In genomic region chr14:100573757-100574641, GRCh38 we compare ENCODE assay signal across 26 cellular contexts. TPM values are rescaled to one million over a fixed set of nuclear protein-coding genes. Genes with fewer than 3 reads are reported as not detected.
DNase-seq lines count a peak whose midpoint lies in the region; ATAC-seq and TF ChIP-seq lines count a peak whose summit lies in the region.
"Had no signal": no experiment of that assay in that cellular context is flagged by ENCODE, and none has a peak within 500 bp of the region (broad histone marks: within the 10 kb centered on the region; RNA-seq: fewer than 3 reads in every experiment).

No MANE protein-coding gene starts in this region.

- ATAC-seq in DND-41 (ENCODE audit: insufficient read depth, low read depth) (no peak), left lobe of liver (no peak), GM21717 (IDR thresholded peaks at IDR 0.05; ENCODE audit: unreplicated experiment) (no peak)
- ATAC-seq: PC-3 had no signal

- H3K36me3 Mint-ChIP-seq in neural progenitor cell: no peaks in the 10 kb centered on the region
- H3K36me3 Mint-ChIP-seq: CD14-positive monocyte; CD8-positive, alpha-beta memory T cell had no signal

- peaks cover 15% of the 10 kb centered on the region for H3K79me2 ChIP-seq in DND-41 (ENCODE audit: insufficient read depth, low read length)
- H3K79me2 ChIP-seq in neural progenitor cell (ENCODE audit: low read depth): no peaks in the 10 kb centered on the region

- peaks cover 6% of the 10 kb centered on the region; the same call in 1 of the 2 replicates for H3K9me3 ChIP-seq in BLaER1
- no peaks in the 10 kb centered on the region for H3K9me3 ChIP-seq in DND-41 (ENCODE audit: insufficient read depth, low read length, severe bottlenecking)
- H3K9me3 ChIP-seq in NT2/D1 (ENCODE audit: insufficient read depth, low read length): no peaks in the 10 kb centered on the region
- H3K9me3 ChIP-seq in neural progenitor cell (ENCODE audit: low read depth): no peaks in the 10 kb centered on the region
- H3K9me3 ChIP-seq: SJSA1 had no signal

- H3K27ac ChIP-seq in BLaER1 (peak overlapping the region; percentile 74), DND-41 (ENCODE audit: low read length) (peak overlapping the region; percentile 94), neural progenitor cell (no peak overlapping the region)
- H3K27ac ChIP-seq: SJSA1 had no signal

- no peaks in the 10 kb centered on the region for H3K9me3 Mint-ChIP-seq in neural progenitor cell
- H3K9me3 Mint-ChIP-seq: CD8-positive, alpha-beta memory T cell; H9; HFFc6 had no signal

- DNase-seq in DND-41: no peak
- DNase-seq in NT2/D1 (ENCODE audit: low read depth, low spot score): no peak
- no peak for DNase-seq in neural progenitor cell (ENCODE audit: low spot score)
- DNase-seq in NCI-H345 (lab: John Stamatoyannopoulos, UW): no peak
- no peak for DNase-seq in left lobe of liver (ENCODE audit: low spot score)
- DNase-seq: CD8-positive, alpha-beta memory T cell; DMS 273 treated with DMSO at 0.1 percent for 48 hours; DMS79; HFFc6; IMR-90; KG1; MM.1S; NCI-H1092; NCI-H1417 treated with DMSO at 0.1 percent for 48 hours; NCI-H1694 treated with DMSO at 0.1 percent for 48 hours; NCI-H2081; NCI-H226; NCI-H524 treated with DMSO at 0.1 percent for 48 hours; NCI-H774; PC-3; T-helper 1 cell had no signal

- TF ChIP-seq CTCF in DND-41 (IDR thresholded peaks at IDR 0.05; ENCODE audit: borderline replicate concordance, extremely low read depth, low read length, poor library complexity, severe bottlenecking): no peak
- TF ChIP-seq CTCF in neural progenitor cell (IDR thresholded peaks at IDR 0.05): no peak

- H3K4me1 ChIP-seq in BLaER1 (peaks cover 74% of the 10 kb centered on the region), DND-41 (ENCODE audit: insufficient read depth, low read length) (peaks cover 45% of the 10 kb centered on the region), NT2/D1 (ENCODE audit: insufficient read depth, insufficient read length) (peaks cover 5% of the 10 kb centered on the region), neural progenitor cell (peaks cover 33% of the 10 kb centered on the region)
- H3K4me1 ChIP-seq: SJSA1 had no signal

- H3K4me2 ChIP-seq in BLaER1: peak overlapping the region; percentile 96
- peak overlapping the region; percentile 78 for H3K4me2 ChIP-seq in DND-41 (ENCODE audit: insufficient read depth, low read length)
- H3K4me2 ChIP-seq in neural progenitor cell: peak overlapping the region; percentile 66

- no peak overlapping the region for H3K4me3 Mint-ChIP-seq in neural progenitor cell
- H3K4me3 Mint-ChIP-seq: CD14-positive monocyte; CD8-positive, alpha-beta memory T cell; HFFc6 had no signal

- peaks cover 29% of the 10 kb centered on the region for H3K27me3 Mint-ChIP-seq in neural progenitor cell (ENCODE audit: insufficient read depth, low read depth)

- H2AFZ ChIP-seq in DND-41 (ENCODE audit: low read depth, low read length) (peak overlapping the region; percentile 64; the same call in 1 of the 2 replicates), neural progenitor cell (replicated peaks) (no peak overlapping the region)

- H3K27ac Mint-ChIP-seq in neural progenitor cell: no peak overlapping the region
- H3K27ac Mint-ChIP-seq: CD14-positive monocyte; CD8-positive, alpha-beta memory T cell; H9; HFFc6 had no signal

- H3K36me3 ChIP-seq in BLaER1: no peaks in the 10 kb centered on the region
- no peaks in the 10 kb centered on the region; the same call in 1 of the 2 replicates for H3K36me3 ChIP-seq in DND-41 (ENCODE audit: insufficient read depth, low read length)
- H3K36me3 ChIP-seq in NT2/D1 (ENCODE audit: insufficient read depth, insufficient read length, low read length): no peaks in the 10 kb centered on the region
- H3K36me3 ChIP-seq in neural progenitor cell: no peaks in the 10 kb centered on the region
- H3K36me3 ChIP-seq: SJSA1 had no signal

- H3K9ac ChIP-seq in BLaER1 (peak overlapping the region; percentile 43; the same call in 1 of the 2 replicates), DND-41 (ENCODE audit: low read depth, low read length) (peak overlapping the region; percentile 84), NT2/D1 (ENCODE audit: insufficient read length, low read depth) (peak overlapping the region; percentile 50), neural progenitor cell (no peak overlapping the region)

- H4K20me1 ChIP-seq in BLaER1: peaks cover 33% of the 10 kb centered on the region; the same call in 1 of the 2 replicates
- no peaks in the 10 kb centered on the region for H4K20me1 ChIP-seq in DND-41 (ENCODE audit: insufficient read depth, low read length)
- H4K20me1 ChIP-seq in neural progenitor cell (ENCODE audit: low read depth): no peaks in the 10 kb centered on the region

- peaks cover 12% of the 10 kb centered on the region for H3F3A ChIP-seq in neural progenitor cell (ENCODE audit: low read depth)

- peaks cover 31% of the 10 kb centered on the region for H3K27me3 ChIP-seq in BLaER1
- H3K27me3 ChIP-seq in DND-41 (ENCODE audit: insufficient read depth, low read length, poor library complexity): peaks cover 6% of the 10 kb centered on the region
- peaks cover 10% of the 10 kb centered on the region for H3K27me3 ChIP-seq in NT2/D1 (ENCODE audit: insufficient read depth, insufficient read length)
- H3K27me3 ChIP-seq in neural progenitor cell: peaks cover 18% of the 10 kb centered on the region

- H3K4me3 ChIP-seq in BLaER1 (peak overlapping the region; percentile 47; the same call in 1 of the 2 replicates), DND-41 (ENCODE audit: low read depth in 1 of 2, low read length in 2 of 2) (peak overlapping the region; percentile 31 to 63; a peak in 3 of 4 replicates), NT2/D1 (ENCODE audit: insufficient read length, low read depth) (peak overlapping the region; percentile 26), neural progenitor cell (no peak overlapping the region)
- H3K4me3 ChIP-seq: SJSA1 had no signal

- H3K4me1 Mint-ChIP-seq in neural progenitor cell: peaks cover 31% of the 10 kb centered on the region

RNA-seq across cellular contexts. Expression of gene BEGAIN, which starts 13.2 kb away (rescaled TPM):
- 4.0 and 13.4 TPM in 2 replicates for total RNA-seq in neural progenitor cell (ENCODE audit: low replicate concordance)
- total RNA-seq in left lobe of liver: 0.70 TPM
- total RNA-seq: SJSA1 had no signal
